7 cellular contexts compared by ENCODE assay signal in the genomic region with DNA sequence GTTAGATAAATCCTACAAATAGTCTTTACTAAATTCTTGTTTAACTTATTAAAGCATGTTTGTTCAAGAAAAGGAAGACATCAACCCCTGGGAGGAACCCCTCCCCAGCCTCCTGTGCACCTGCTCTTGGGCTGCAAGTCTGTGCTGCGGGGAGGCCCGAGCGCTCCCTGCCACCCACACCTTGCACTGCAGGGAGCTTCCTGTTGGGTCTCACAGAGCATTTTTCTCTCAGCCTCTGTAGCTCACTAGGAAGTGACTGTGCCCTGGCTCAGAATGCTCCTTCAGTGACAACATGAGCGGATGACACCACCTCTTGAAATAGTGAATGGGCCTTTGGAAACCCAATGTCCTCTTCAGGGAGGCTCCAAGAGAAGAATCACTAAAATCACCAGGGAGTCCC.
DNase-seq lines count a peak whose midpoint lies in the region; ATAC-seq and TF ChIP-seq lines count a peak whose summit lies in the region.
"Not testable (repeated sequence)": the region's sequence is repeated elsewhere in the genome, so short reads cannot be mapped to it uniquely, and the experiment has no call there.

No MANE protein-coding gene starts in this region.

- intact Hi-C loops in mucosa of descending colon (cut with DNase I, micrococcal nuclease), result not testable (repeated sequence)

- H3K36me3 ChIP-seq in mucosa of descending colon (ENCODE audit: low read depth), result not testable (repeated sequence)

- not testable (repeated sequence) for H3K9me3 ChIP-seq in mucosa of descending colon

- ATAC-seq in GM18858 (IDR thresholded peaks at IDR 0.05; ENCODE audit: unreplicated experiment), result peak; percentile 69
- ATAC-seq in GM19452 (IDR thresholded peaks at IDR 0.05; ENCODE audit: unreplicated experiment), result peak; percentile 68
- peak; percentile 81 for ATAC-seq in GM21737 (IDR thresholded peaks at IDR 0.05; ENCODE audit: unreplicated experiment)
- peak; percentile 48 for ATAC-seq in HG02970 (IDR thresholded peaks at IDR 0.05; ENCODE audit: low FRiP score, unreplicated experiment)
- peak; percentile 67 for ATAC-seq in HG03342 (IDR thresholded peaks at IDR 0.05; ENCODE audit: unreplicated experiment)
- peak; percentile 61 to 70 for ATAC-seq in activated CD4-positive, CD25-positive, alpha-beta regulatory T cell treated with anti-CD3 and anti-CD28 coated beads, Interleukin-2, amount 50 U/mL, for 24 hours
- peak; percentile 85 for ATAC-seq in mucosa of descending colon

- not testable (repeated sequence) for H3K4me1 ChIP-seq in mucosa of descending colon (ENCODE audit: low read depth)

- DNase-seq in mucosa of descending colon, result not testable (repeated sequence)

- not testable (repeated sequence) for H3K4me3 ChIP-seq in mucosa of descending colon

- TF ChIP-seq CTCF in mucosa of descending colon (IDR thresholded peaks at IDR 0.05), result not testable (repeated sequence)
